Comparison of ENCODE assay signal across 14 cellular contexts in genomic region chr6:131787955-131788712, GRCh38. TPM values are rescaled to one million over a fixed set of nuclear protein-coding genes. Genes with fewer than 3 reads are reported as not detected.
DNase-seq lines count a peak whose midpoint lies in the region; ATAC-seq and TF ChIP-seq lines count a peak whose summit lies in the region.
"Had no signal": no experiment of that assay in that cellular context is flagged by ENCODE, and none has a peak within 500 bp of the region (broad histone marks: within the 10 kb centered on the region; RNA-seq: fewer than 3 reads in every experiment).

No MANE protein-coding gene starts in this region.

- no peak overlapping the region for H3K27ac Mint-ChIP-seq in CD8-positive, alpha-beta T cell

- intact Hi-C loops in CD8-positive, alpha-beta T cell (cut with DNase I, micrococcal nuclease): no loop called here

- CTCF ChIA-PET in CD8-positive, alpha-beta T cell (lab: Charles Lee): no interaction called here

- H3K9ac ChIP-seq in parathyroid adenoma: no peak overlapping the region

- H3K27ac ChIP-seq in parathyroid adenoma: no peak overlapping the region
- H3K27ac ChIP-seq in CD8-positive, alpha-beta T cell (ENCODE audit: low read depth, low read length): no peak overlapping the region

- H3K36me3 Mint-ChIP-seq in CD8-positive, alpha-beta T cell: no peaks in the 10 kb centered on the region

- no peaks in the 10 kb centered on the region for H3K9me3 ChIP-seq in parathyroid adenoma (ENCODE audit: control insufficient read depth, low read length)
- no peaks in the 10 kb centered on the region for H3K9me3 ChIP-seq in CD8-positive, alpha-beta T cell (ENCODE audit: low read length)

- H2AFZ ChIP-seq in parathyroid adenoma: peak overlapping the region; percentile 35

- H3K4me3 ChIP-seq in epithelial cell of proximal tubule (ENCODE audit: low read depth, low read length) (no peak overlapping the region), parathyroid adenoma (ENCODE audit: low read depth, low read length) (no peak overlapping the region)
- H3K4me3 ChIP-seq in CD8-positive, alpha-beta T cell (ENCODE audit: low read depth, low read length): no peak overlapping the region

- H3K79me2 ChIP-seq in parathyroid adenoma: no peaks in the 10 kb centered on the region

- peaks cover 13% of the 10 kb centered on the region for H3K27me3 Mint-ChIP-seq in CD8-positive, alpha-beta T cell (ENCODE audit: low read depth)

- no peaks in the 10 kb centered on the region for H3K27me3 ChIP-seq in parathyroid adenoma (ENCODE audit: control insufficient read depth, insufficient read depth, low read length)
- H3K27me3 ChIP-seq in CD8-positive, alpha-beta T cell (ENCODE audit: insufficient read depth, low read length): no peaks in the 10 kb centered on the region

- H3K4me1 ChIP-seq in parathyroid adenoma: peaks cover 2% of the 10 kb centered on the region
- no peaks in the 10 kb centered on the region for H3K4me1 ChIP-seq in CD8-positive, alpha-beta T cell (ENCODE audit: insufficient read depth, low read length)

- TF ChIP-seq CTCF in epithelial cell of proximal tubule (conservative IDR thresholded peaks at IDR 0.05; ENCODE audit: low read depth, low read length) (peak; percentile 17), parathyroid adenoma (IDR thresholded peaks at IDR 0.05) (peak; percentile 15)
- no peak for TF ChIP-seq CTCF in CD8-positive, alpha-beta T cell (IDR thresholded peaks at IDR 0.05)

- peaks cover 3% of the 10 kb centered on the region for H3K4me1 Mint-ChIP-seq in CD8-positive, alpha-beta T cell (ENCODE audit: low read depth)

- H3K4me3 Mint-ChIP-seq in CD8-positive, alpha-beta T cell: no peak overlapping the region
- H3K4me3 Mint-ChIP-seq: stimulated activated naive CD8-positive, alpha-beta T cell treated with anti-CD3 and anti-CD28 coated beads, Interleukin-15, Interleukin-2, amounts not matched to agents 100 ng/mL and 50 ng/mL, for 24 hours had no signal

- no peak overlapping the region for H3K4me2 ChIP-seq in parathyroid adenoma (ENCODE audit: low read length)

- no peaks in the 10 kb centered on the region for H3K9me3 Mint-ChIP-seq in CD8-positive, alpha-beta T cell
- H3K9me3 Mint-ChIP-seq: stimulated activated naive CD8-positive, alpha-beta T cell treated with anti-CD3 and anti-CD28 coated beads, Interleukin-15, Interleukin-2, amounts not matched to agents 100 ng/mL and 50 ng/mL, for 24 hours had no signal

- DNase-seq in GM03348 (ENCODE audit: low spot score) (peak; percentile 49), NCI-H524 treated with DMSO at 0.1 percent for 48 hours (lab: John Stamatoyannopoulos, UW) (peak; percentile 87), epithelial cell of proximal tubule (ENCODE audit: low read depth) (no peak), Kasumi-1 (lab: John Stamatoyannopoulos, UW) (no peak)
- DNase-seq in CD8-positive, alpha-beta T cell: no peak
- DNase-seq: activated CD4-positive, alpha-beta T cell treated with anti-CD3 and anti-CD28 coated beads for 1 hour; activated effector memory CD4-positive, alpha-beta T cell treated with anti-CD3 and anti-CD28 coated beads, Interleukin-2, amount 50 U/mL, for 16 hours; dermis blood vessel endothelial cell; NCI-H2081 treated with DMSO at 0.1 percent for 48 hours; SIG-M5 had no signal

- POLR2A ChIA-PET in CD8-positive, alpha-beta T cell (lab: Charles Lee): no interaction called here

- H3K36me3 ChIP-seq in parathyroid adenoma (ENCODE audit: control insufficient read depth, insufficient read depth, low read length): no peaks in the 10 kb centered on the region
- H3K36me3 ChIP-seq in CD8-positive, alpha-beta T cell (ENCODE audit: insufficient read depth, low read length): no peaks in the 10 kb centered on the region

- no peak for ATAC-seq in GM21528 (IDR thresholded peaks at IDR 0.05; ENCODE audit: low FRiP score, unreplicated experiment)
- no peak for ATAC-seq in CD8-positive, alpha-beta T cell
- ATAC-seq in SK-N-SH treated with all-trans-retinoic acid at 6 μM for 48 hours: no peak

TF ChIP-seq in SK-N-SH treated with all-trans-retinoic acid at 6 μM for 48 hours, 23 proteins besides CTCF, POLR2A, EP300 and RAD21 (continues in another document):
- TF ChIP-seq POU6F1 (CRISPR knock-in tag; IDR thresholded peaks at IDR 0.05; ENCODE audit: borderline replicate concordance, low read depth) (no peak), RARB (CRISPR knock-in tag; IDR thresholded peaks at IDR 0.05) (no peak), ZC3H10 (CRISPR knock-in tag; IDR thresholded peaks at IDR 0.05) (no peak), ZNF70 (CRISPR knock-in tag; IDR thresholded peaks at IDR 0.05) (no peak), PATZ1 (CRISPR knock-in tag; IDR thresholded peaks at IDR 0.05; ENCODE audit: borderline replicate concordance) (no peak), TSHZ2 (CRISPR knock-in tag; IDR thresholded peaks at IDR 0.05) (no peak), ESRRG (CRISPR knock-in tag; IDR thresholded peaks at IDR 0.05) (no peak), TOX (CRISPR knock-in tag; IDR thresholded peaks at IDR 0.05; ENCODE audit: borderline replicate concordance) (no peak), CSRNP3 (CRISPR knock-in tag; IDR thresholded peaks at IDR 0.05) (no peak), SNAI2 (CRISPR knock-in tag; IDR thresholded peaks at IDR 0.05) (no peak), TCF4 (CRISPR knock-in tag; IDR thresholded peaks at IDR 0.05; ENCODE audit: borderline replicate concordance) (no peak), BACH2 (CRISPR knock-in tag; IDR thresholded peaks at IDR 0.05; ENCODE audit: borderline replicate concordance) (no peak), ZNF565 (CRISPR knock-in tag; conservative IDR thresholded peaks at IDR 0.05; ENCODE audit: low read depth) (no peak), ISL1 (CRISPR knock-in tag; IDR thresholded peaks at IDR 0.05) (no peak), CSDC2 (CRISPR knock-in tag; IDR thresholded peaks at IDR 0.05) (no peak)

RNA-seq across cellular contexts. Expression of gene ENPP1, which starts 19.7 kb away (rescaled TPM):
- total RNA-seq in epithelial cell of proximal tubule: 2.2 and 3.5 TPM in 2 replicates
- not detected for total RNA-seq in CD8-positive, alpha-beta T cell

Comparison
In these comparisons a context has a peak if more than half of its experiments do, and no peak if none do; other contexts are left out.
1. DNase-seq: peak in GM03348 (single experiment) and NCI-H524 treated with DMSO at 0.1 percent for 48 hours (single experiment); none in epithelial cell of proximal tubule (single experiment), Kasumi-1 (0 of 2) and CD8-positive, alpha-beta T cell (0 of 7).